In the genomic region with DNA sequence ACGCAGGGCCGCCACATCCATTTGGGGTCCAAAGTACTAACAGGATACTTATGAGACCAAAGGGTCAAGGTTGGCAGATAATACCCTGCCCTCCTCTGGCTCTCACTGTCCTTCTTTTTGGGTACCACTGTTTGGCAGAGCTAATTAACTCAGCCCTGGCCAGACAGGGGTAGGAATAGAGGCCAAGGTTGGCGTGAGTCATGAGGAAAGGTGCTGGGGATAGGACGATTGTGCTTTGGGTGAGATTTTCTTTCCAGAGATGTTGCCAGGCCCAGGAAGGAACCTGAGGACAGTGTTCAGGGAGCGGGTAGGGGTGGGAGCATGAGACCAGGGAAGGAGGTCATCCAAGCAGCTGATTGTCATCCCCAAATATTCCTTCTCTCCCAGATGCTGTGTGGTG, we compare ENCODE assay signal across 8 cellular contexts.
"Had no signal": no experiment of that assay in that cellular context is flagged by ENCODE, and none has a peak within 500 bp of the region (broad histone marks: within the 10 kb centered on the region; RNA-seq: fewer than 3 reads in every experiment).

No MANE protein-coding gene starts in this region.

- ATAC-seq: GM12878 had no signal

- FAIRE-seq: G401.6, GM12878, GM12891, GM12892, GM18507, GM19239 had no signal

- DNase-seq: GDM1, GF-D8 had no signal

- H3K4me3 ChIP-seq: GM12878 had no signal
